ENCODE assay signal across 19 cellular contexts in genomic region chr6:70684794-70685493, GRCh38. TPM values are rescaled to one million over a fixed set of nuclear protein-coding genes. Genes with fewer than 3 reads are reported as not detected.
DNase-seq lines count a peak whose midpoint lies in the region; ATAC-seq, FAIRE-seq and TF ChIP-seq lines count a peak whose summit lies in the region.
"Had no signal": no experiment of that assay in that cellular context is flagged by ENCODE, and none has a peak within 500 bp of the region (broad histone marks: within the 10 kb centered on the region; RNA-seq: fewer than 3 reads in every experiment).

No MANE protein-coding gene starts in this region.

- H3K9me3 Mint-ChIP-seq in activated naive CD4-positive, alpha-beta T cell treated with anti-CD3 and anti-CD28 coated beads, Interleukin-2, amount 50 U/mL, for 24 hours: no peaks in the 10 kb centered on the region
- H3K9me3 Mint-ChIP-seq: IgD-negative memory B cell had no signal

- H3K9ac ChIP-seq in PC-3 (ENCODE audit: low read length) (no peak overlapping the region), skeletal muscle tissue (ENCODE audit: low read depth in 1 of 3, low read length in 3 of 3) (peak overlapping the region; percentile 18 to 68 (median 46))

- no peaks in the 10 kb centered on the region for H3K9me2 ChIP-seq in PC-3 (replicated peaks; ENCODE audit: low read length)

- POLR2A ChIA-PET in PC-3 (lab: Charles Lee; ENCODE audit: unreplicated experiment): interaction anchor here (0.7 kb wide), 2 partner anchors 17 to 272 kb away, joined by 3 to 4 read pairs; no protein-coding TSS in a partner anchor

- DNase-seq in activated naive CD4-positive, alpha-beta T cell treated with Interleukin-2 at 50 U/mL for 16 hours: no peak
- DNase-seq in PC-3 (peak; percentile 25), tibial artery (no peak), D721Med (ENCODE audit: insufficient read length, low spot score) (no peak)
- no peak for DNase-seq in activated naive CD4-positive, alpha-beta T cell treated with anti-CD3 and anti-CD28 coated beads, Interleukin-2, amount 50 U/mL, for 16 hours
- DNase-seq: activated CD4-positive, alpha-beta T cell treated with anti-CD3 and anti-CD28 coated beads, Interleukin-2, amount 50 U/mL, for 4 hours; activated gamma-delta T cell; heart left ventricle; left cardiac atrium; NCI-H510A; stimulated activated CD4-positive, alpha-beta T cell treated with anti-CD3 and anti-CD28 coated beads, Interleukin-12 subunit alpha, Interleukin-12 subunit beta, amount 100 ng/mL, for 4 hours; T-helper 2 cell; testis had no signal

- H3K27me3 Mint-ChIP-seq in activated naive CD4-positive, alpha-beta T cell treated with anti-CD3 and anti-CD28 coated beads, Interleukin-2, amount 50 U/mL, for 24 hours: no peaks in the 10 kb centered on the region
- H3K27me3 Mint-ChIP-seq: IgD-negative memory B cell had no signal

- H3K27ac Mint-ChIP-seq in activated naive CD4-positive, alpha-beta T cell treated with anti-CD3 and anti-CD28 coated beads, Interleukin-2, amount 50 U/mL, for 24 hours: peak overlapping the region; percentile 76
- H3K27ac Mint-ChIP-seq: IgD-negative memory B cell had no signal

- H3K9me3 ChIP-seq in PC-3 (ENCODE audit: low read length) (no peaks in the 10 kb centered on the region), skeletal muscle tissue (ENCODE audit: control insufficient read depth in 3 of 3, low read length in 3 of 3) (no peaks in the 10 kb centered on the region), tibial artery (no peaks in the 10 kb centered on the region)
- H3K9me3 ChIP-seq: neutrophil, testis had no signal

- BruUV-seq in PC-3 (replicated peaks; lab: Mats Ljungman, UMichigan): no TSS peak

- peak; percentile 72 for ATAC-seq in PC-3
- ATAC-seq in esophagus mucosa: peak; percentile 99

- intact Hi-C loops in PC-3 (cut with micrococcal nuclease): loop anchor here (1.0 to 5.0 kb wide), 6 partner anchors 12 to 463 kb away; partner anchors contain the start of genes FAM135A and SDHAF4
- intact Hi-C loops in tibial artery (cut with DNase I; ENCODE audit: low total_unique reads): loop anchor here (5.0 kb wide), 1 partner anchor 133 kb away; no protein-coding TSS in a partner anchor

- H3K4me2 ChIP-seq in PC-3 (ENCODE audit: low read length): peak overlapping the region; percentile 38; the same call in 1 of the 2 replicates

- H3K27ac ChIP-seq in PC-3 (ENCODE audit: low read length) (no peak overlapping the region), skeletal muscle tissue (ENCODE audit: low read depth, low read length) (peak overlapping the region; percentile 64), tibial artery (no peak overlapping the region)
- H3K27ac ChIP-seq: heart left ventricle, neutrophil, testis had no signal

- H3K79me2 ChIP-seq in PC-3 (ENCODE audit: low read length): peaks cover 67% of the 10 kb centered on the region

- no peaks in the 10 kb centered on the region for H3K27me3 ChIP-seq in PC-3 (ENCODE audit: low read length)
- H3K27me3 ChIP-seq in skeletal muscle tissue (ENCODE audit: control insufficient read depth in 3 of 3, insufficient read depth in 3 of 3, low read length in 3 of 3): no peaks in the 10 kb centered on the region
- no peaks in the 10 kb centered on the region for H3K27me3 ChIP-seq in tibial artery
- H3K27me3 ChIP-seq: heart left ventricle, neutrophil, testis had no signal

- peaks cover 69% of the 10 kb centered on the region for H3K4me1 Mint-ChIP-seq in activated naive CD4-positive, alpha-beta T cell treated with anti-CD3 and anti-CD28 coated beads, Interleukin-2, amount 50 U/mL, for 24 hours

- CTCF ChIA-PET in PC-3 (lab: Charles Lee): interaction anchor here (0.6 to 0.7 kb wide), 2 partner anchors 271 to 285 kb away, joined by 3 to 7 read pairs; no protein-coding TSS in a partner anchor

- H3K36me3 ChIP-seq in PC-3 (ENCODE audit: low read depth, low read length): no peaks in the 10 kb centered on the region
- H3K36me3 ChIP-seq in skeletal muscle tissue (ENCODE audit: control insufficient read depth in 3 of 3, insufficient read depth in 3 of 3, low read length in 3 of 3): no peaks in the 10 kb centered on the region
- no peaks in the 10 kb centered on the region for H3K36me3 ChIP-seq in tibial artery
- H3K36me3 ChIP-seq: heart left ventricle, neutrophil had no signal

- H3F3A ChIP-seq in PC-3 (ENCODE audit: low read length, unreplicated experiment): no peaks in the 10 kb centered on the region

- no peak for TF ChIP-seq CTCF in PC-3 (conservative IDR thresholded peaks at IDR 0.05; ENCODE audit: low read depth, low read length)
- TF ChIP-seq CTCF in tibial artery (IDR thresholded peaks at IDR 0.05): no peak
- TF ChIP-seq CTCF in D721Med (IDR thresholded peaks at IDR 0.05; ENCODE audit: insufficient read depth, missing control alignments): no peak

- H3K4me3 Mint-ChIP-seq in activated naive CD4-positive, alpha-beta T cell treated with anti-CD3 and anti-CD28 coated beads, Interleukin-2, amount 50 U/mL, for 24 hours: no peak overlapping the region

- H3K4me1 ChIP-seq in PC-3 (ENCODE audit: insufficient read depth, low read length) (peaks cover 18% of the 10 kb centered on the region), skeletal muscle tissue (ENCODE audit: control insufficient read depth in 3 of 3, insufficient read depth in 3 of 3, low read length in 3 of 3) (peaks cover 8 to 15% (median 14%) of the 10 kb centered on the region in 3 donors), tibial artery (peaks cover 0 to 27% (median 9%) of the 10 kb centered on the region in 4 donors)

- H3K36me3 Mint-ChIP-seq in activated naive CD4-positive, alpha-beta T cell treated with anti-CD3 and anti-CD28 coated beads, Interleukin-2, amount 50 U/mL, for 24 hours: peaks cover 1% of the 10 kb centered on the region
- H3K36me3 Mint-ChIP-seq: IgD-negative memory B cell had no signal

- no peak overlapping the region for H2AFZ ChIP-seq in PC-3 (ENCODE audit: low read length)

- no peak overlapping the region for H3K4me3 ChIP-seq in PC-3 (ENCODE audit: low read length)
- no peak overlapping the region for H3K4me3 ChIP-seq in skeletal muscle tissue (ENCODE audit: low read length in 3 of 3)
- H3K4me3 ChIP-seq in tibial artery: no peak overlapping the region
- H3K4me3 ChIP-seq: heart left ventricle, testis had no signal

- FAIRE-seq in D721Med (lab: Jason Lieb, UNC): no peak
- FAIRE-seq: RCC 7860 had no signal

- peaks cover 6% of the 10 kb centered on the region; the same call in 1 of the 2 replicates for H4K20me1 ChIP-seq in PC-3 (ENCODE audit: low read length)

RNA-seq across cellular contexts. Expression of gene SMAP1, which starts 17.3 kb away (rescaled TPM):
- total RNA-seq in PC-3 (2014; rRNA removed): 14.9 and 15.7 TPM in 2 replicates
- 35.3 TPM for total RNA-seq in esophagus mucosa
- total RNA-seq in skeletal muscle tissue: 13.6 TPM
